1 cellular context compared by ENCODE assay signal in the genomic region with DNA sequence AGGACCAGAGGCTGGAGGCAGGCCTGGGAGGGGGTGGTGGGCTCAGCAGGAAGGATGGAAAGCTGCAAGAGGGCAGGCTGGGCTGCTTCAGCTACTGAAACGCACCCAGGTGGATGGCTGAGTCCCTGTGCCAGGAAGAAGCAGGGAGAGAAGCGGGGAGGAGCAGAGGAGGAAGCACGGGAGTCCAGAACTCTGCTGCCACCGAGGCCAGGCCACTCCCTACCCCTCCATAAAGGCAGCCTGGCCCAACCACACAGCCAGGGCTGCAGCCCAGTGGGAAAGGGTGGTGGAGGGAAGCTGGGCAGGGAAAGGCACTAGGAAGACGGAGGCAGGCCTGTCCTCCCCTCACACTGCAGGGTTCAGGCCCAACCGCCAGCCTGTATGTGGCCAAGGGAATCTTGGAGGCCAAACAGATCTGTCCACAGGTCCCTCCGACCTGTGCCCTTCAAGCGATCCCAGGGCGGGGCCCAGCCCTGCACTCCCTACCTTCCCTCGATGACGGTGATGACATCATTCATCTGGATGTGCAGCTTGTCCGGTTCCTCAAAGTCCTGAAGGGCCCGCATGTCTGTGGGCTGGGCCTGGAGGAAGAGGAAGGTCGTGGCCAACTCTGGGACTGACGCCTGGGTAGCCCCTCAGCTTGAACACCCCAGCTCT.
TF ChIP-seq lines count a peak whose summit lies in the region.

No MANE protein-coding gene starts in this region.

TF ChIP-seq in K562, 482 proteins besides CTCF, POLR2A, EP300 and RAD21:
- TF ChIP-seq ZNF76 (CRISPR knock-in tag; IDR thresholded peaks at IDR 0.05; ENCODE audit: borderline replicate concordance) (no peak), OTX1 (CRISPR knock-in tag; IDR thresholded peaks at IDR 0.05) (no peak), ATF7 (IDR thresholded peaks at IDR 0.05) (peak; percentile 63; the same call in 1 of the 2 replicates), ZFX (CRISPR knock-in tag; IDR thresholded peaks at IDR 0.05) (peak; percentile 27; the same call in 1 of the 2 replicates)
- TF ChIP-seq, protein P1, sequence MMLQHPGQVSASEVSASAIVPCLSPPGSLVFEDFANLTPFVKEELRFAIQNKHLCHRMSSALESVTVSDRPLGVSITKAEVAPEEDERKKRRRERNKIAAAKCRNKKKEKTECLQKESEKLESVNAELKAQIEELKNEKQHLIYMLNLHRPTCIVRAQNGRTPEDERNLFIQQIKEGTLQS (IDR thresholded peaks at IDR 0.05), result peak; percentile 84
- TF ChIP-seq, protein P1 (CRISPR knock-in tag; conservative IDR thresholded peaks at IDR 0.05), result no peak
